In the genomic region with DNA sequence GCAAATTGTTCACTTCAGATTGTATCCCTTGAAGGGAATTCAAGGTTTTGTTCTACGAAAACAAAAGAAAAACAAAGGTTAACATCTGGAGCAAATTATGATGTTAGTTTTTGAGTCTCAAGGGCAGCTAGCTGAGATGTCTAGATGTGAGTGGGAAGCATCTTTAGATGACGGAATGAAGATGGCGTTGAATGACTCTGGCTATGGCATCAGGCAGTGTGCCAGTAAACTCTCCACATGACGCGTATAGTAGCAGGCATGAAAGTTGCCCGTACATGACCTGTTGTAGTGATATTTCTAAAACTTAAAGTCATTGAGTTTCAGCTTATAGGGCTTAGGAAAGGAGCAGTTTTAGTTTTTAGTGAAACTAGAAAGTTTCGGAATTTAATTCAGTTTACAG, we compare ENCODE assay signal across 31 cellular contexts. TPM values are rescaled to one million over a fixed set of nuclear protein-coding genes. Genes with fewer than 3 reads are reported as not detected.
A peak's percentile ranks its signal among the peaks of the same experiment; 100 is the strongest.
DNase-seq lines count a peak whose midpoint lies in the region; ATAC-seq lines count a peak whose summit lies in the region.
"Had no signal": no experiment of that assay in that cellular context is flagged by ENCODE, and none has a peak within 500 bp of the region (broad histone marks: within the 10 kb centered on the region; RNA-seq: fewer than 3 reads in every experiment).

No MANE protein-coding gene starts in this region.

- H3K4me1 Mint-ChIP-seq in activated CD4-positive, alpha-beta memory T cell treated with anti-CD3 and anti-CD28 coated beads for 36 hours (ENCODE audit: low read depth), result peaks cover 5% of the 10 kb centered on the region

- no peak overlapping the region for H4K5ac ChIP-seq in mesendoderm (ENCODE audit: low read length)

- no peak for ATAC-seq in GM21723 (IDR thresholded peaks at IDR 0.05; ENCODE audit: unreplicated experiment)
- ATAC-seq: activated CD8-positive, alpha-beta T cell treated with anti-CD3 and anti-CD28 coated beads for 36 hours; activated naive CD8-positive, alpha-beta T cell treated with anti-CD3 and anti-CD28 coated beads, Interleukin-2, amount 50 U/mL, for 24 hours; gastrocnemius medialis; GM12878; left ventricle myocardium superior; naive thymus-derived CD8-positive, alpha-beta T cell had no signal

- no peaks in the 10 kb centered on the region for H3K36me3 Mint-ChIP-seq in activated CD4-positive, alpha-beta memory T cell treated with anti-CD3 and anti-CD28 coated beads for 36 hours
- H3K36me3 Mint-ChIP-seq: naive thymus-derived CD8-positive, alpha-beta T cell had no signal

- no peak overlapping the region for H3K27ac ChIP-seq in mesendoderm (ENCODE audit: low read depth, low read length)
- H3K27ac ChIP-seq: gastrocnemius medialis, hepatocyte, vagina had no signal

- no peaks in the 10 kb centered on the region for H3K79me1 ChIP-seq in mesendoderm (ENCODE audit: low read length)

- no peaks in the 10 kb centered on the region for H3K36me3 ChIP-seq in mesendoderm (ENCODE audit: control insufficient read depth, insufficient read depth, low read length)
- H3K36me3 ChIP-seq: gastrocnemius medialis, spleen, vagina had no signal

- H3K4me3 ChIP-seq in mesendoderm (ENCODE audit: low read length), result no peak overlapping the region
- H3K4me3 ChIP-seq: gastrocnemius medialis, GM12878, hepatocyte, spleen, vagina had no signal

- H3K9me3 Mint-ChIP-seq in activated CD4-positive, alpha-beta memory T cell treated with anti-CD3 and anti-CD28 coated beads for 36 hours, result no peaks in the 10 kb centered on the region
- H3K9me3 Mint-ChIP-seq: activated CD8-positive, alpha-beta T cell treated with anti-CD3 and anti-CD28 coated beads for 36 hours; activated naive CD8-positive, alpha-beta T cell treated with anti-CD3 and anti-CD28 coated beads, Interleukin-2, amount 50 U/mL, for 24 hours; naive thymus-derived CD8-positive, alpha-beta T cell had no signal

- no peaks in the 10 kb centered on the region for H3K79me2 ChIP-seq in mesendoderm (ENCODE audit: control insufficient read depth, insufficient read depth, low read length)
- H3K79me2 ChIP-seq: hepatocyte had no signal

- no peak overlapping the region for H3K23ac ChIP-seq in mesendoderm (ENCODE audit: low read length)

- H3K4ac ChIP-seq in mesendoderm (ENCODE audit: low read depth, low read length), result no peak overlapping the region

- no peak overlapping the region for H3K27ac Mint-ChIP-seq in activated CD4-positive, alpha-beta memory T cell treated with anti-CD3 and anti-CD28 coated beads for 36 hours
- H3K27ac Mint-ChIP-seq: activated CD8-positive, alpha-beta T cell treated with anti-CD3 and anti-CD28 coated beads for 36 hours; activated naive CD8-positive, alpha-beta T cell treated with anti-CD3 and anti-CD28 coated beads, Interleukin-2, amount 50 U/mL, for 24 hours; naive thymus-derived CD8-positive, alpha-beta T cell had no signal

- peaks cover 2% of the 10 kb centered on the region for H3K4me1 ChIP-seq in mesendoderm (ENCODE audit: control insufficient read depth, low read depth, low read length)
- H3K4me1 ChIP-seq: gastrocnemius medialis, vagina had no signal

- peaks cover 2% of the 10 kb centered on the region for H3K27me3 Mint-ChIP-seq in activated CD4-positive, alpha-beta memory T cell treated with anti-CD3 and anti-CD28 coated beads for 36 hours

- H3K27me3 ChIP-seq in mesendoderm (ENCODE audit: insufficient read depth, low read length, poor library complexity), result no peaks in the 10 kb centered on the region
- H3K27me3 ChIP-seq: gastrocnemius medialis, hepatocyte, spleen, vagina had no signal

- no peak overlapping the region for H2BK5ac ChIP-seq in mesendoderm (ENCODE audit: low read length)

- intact Hi-C loops in activated CD4-positive, alpha-beta memory T cell treated with anti-CD3 and anti-CD28 coated beads for 36 hours (cut with micrococcal nuclease), result no loop called here

- H2BK120ac ChIP-seq in mesendoderm (ENCODE audit: low read depth, low read length), result no peak overlapping the region

- no peak overlapping the region for H3K4me2 ChIP-seq in mesendoderm (ENCODE audit: low read length)
- H3K4me2 ChIP-seq: hepatocyte had no signal

- POLR2A ChIA-PET in activated CD4-positive, alpha-beta memory T cell treated with anti-CD3 and anti-CD28 coated beads for 36 hours (lab: Charles Lee), result no interaction called here

- CTCF ChIA-PET in activated CD4-positive, alpha-beta memory T cell treated with anti-CD3 and anti-CD28 coated beads for 36 hours (lab: Charles Lee), result interaction anchor here (1.0 to 11.8 kb wide), 3 partner anchors 10 to 141 kb away, joined by 3 to 122 read pairs (median 28); no protein-coding TSS in a partner anchor

- H3K18ac ChIP-seq in mesendoderm (ENCODE audit: low read length), result no peak overlapping the region

- no peak overlapping the region for H4K8ac ChIP-seq in mesendoderm (ENCODE audit: low read depth, low read length)

- DNase-seq in AG08396 (ENCODE audit: low spot score) (peak; percentile 8), OCI-M1 (lab: John Stamatoyannopoulos, UW) (peak; percentile 18), dedifferentiated amniotic fluid mesenchymal stem cell (ENCODE audit: extremely low spot score) (peak; percentile 81), iris pigment epithelial cell (ENCODE audit: low read depth) (peak; percentile 54), cerebellum (ENCODE audit: low spot score) (no peak), mesendoderm (no peak)
- no peak for DNase-seq in activated CD4-positive, alpha-beta memory T cell treated with anti-CD3 and anti-CD28 coated beads for 36 hours
- DNase-seq: ACHN; activated CD4-positive, CD25-positive, alpha-beta regulatory T cell treated with anti-CD3 and anti-CD28 coated beads, Interleukin-2, amount 50 U/mL, for 72 hours; activated CD8-positive, alpha-beta T cell treated with anti-CD3 and anti-CD28 coated beads for 36 hours; activated gamma-delta T cell treated with Interleukin-2 at 50 U/mL for 16 hours; activated naive CD8-positive, alpha-beta T cell treated with anti-CD3 and anti-CD28 coated beads, Interleukin-2, amount 50 U/mL, for 24 hours; C1 segment of cervical spinal cord; dermis blood vessel endothelial cell; DND-41; gastrocnemius medialis; HCEC 1CT; left ventricle myocardium superior; midbrain; naive thymus-derived CD8-positive, alpha-beta T cell; NCI-H1092 treated with DMSO at 0.1 percent for 48 hours; NCI-H187 treated with DMSO at 0.1 percent for 48 hours; NCI-H345; NCI-H82; stimulated activated CD4-positive, alpha-beta T cell treated with anti-CD3 and anti-CD28 coated beads, Interleukin-4, amount 100 ng/mL, for 4 hours; stimulated activated naive CD4-positive, alpha-beta T cell had no signal

- WGBS in mesendoderm (ENCODE audit: extremely low coverage, insufficient coverage, low lambda C conversion rate), result no CpG with 5 or more reads among the region's 7 CpGs

- H2BK15ac ChIP-seq in mesendoderm (replicated peaks; ENCODE audit: low read depth), result no peak overlapping the region

- H2AK5ac ChIP-seq in mesendoderm (ENCODE audit: low read length), result no peak overlapping the region

- no peak overlapping the region for H3K9ac ChIP-seq in mesendoderm (ENCODE audit: low read length)

- no peak overlapping the region for H3K56ac ChIP-seq in mesendoderm (ENCODE audit: low read length)

- H3K4me3 Mint-ChIP-seq in activated CD4-positive, alpha-beta memory T cell treated with anti-CD3 and anti-CD28 coated beads for 36 hours, result no peak overlapping the region
- H3K4me3 Mint-ChIP-seq: activated CD8-positive, alpha-beta T cell treated with anti-CD3 and anti-CD28 coated beads for 36 hours; activated naive CD8-positive, alpha-beta T cell treated with anti-CD3 and anti-CD28 coated beads, Interleukin-2, amount 50 U/mL, for 24 hours; naive thymus-derived CD8-positive, alpha-beta T cell had no signal

RNA-seq across cellular contexts. Expression of a gene that starts 12.3 kb away (rescaled TPM):
- under 1 TPM; 0.12 to 0.17 TPM for total RNA-seq in activated CD4-positive, alpha-beta memory T cell treated with anti-CD3 and anti-CD28 coated beads for 36 hours
- 79.0 TPM for total RNA-seq in cerebellum
- polyA plus RNA-seq in mesendoderm (2013, experiment 1 of 2), result 18.5 TPM
- 20.4 TPM for polyA plus RNA-seq in mesendoderm (2013, experiment 2 of 2)
- polyA plus RNA-seq: naive thymus-derived CD8-positive, alpha-beta T cell had no signal

Comparison
In these comparisons a context has a peak if more than half of its experiments do, and no peak if none do; other contexts are left out.
1. DNase-seq: peak in AG08396 (single experiment), OCI-M1 (single experiment), dedifferentiated amniotic fluid mesenchymal stem cell (single experiment) and iris pigment epithelial cell (single experiment); none in activated CD4-positive, alpha-beta memory T cell treated with anti-CD3 and anti-CD28 coated beads for 36 hours (single experiment), cerebellum (single experiment) and mesendoderm (single experiment).
2. RNA of a gene that starts 12.3 kb away (total RNA-seq): 79.0 TPM in cerebellum (single experiment); 0.12 to 0.17 TPM in activated CD4-positive, alpha-beta memory T cell treated with anti-CD3 and anti-CD28 coated beads for 36 hours; every median in the first group is over 10 times any median in the second.